ENCODE assay signal across 2 cellular contexts in the genomic region with DNA sequence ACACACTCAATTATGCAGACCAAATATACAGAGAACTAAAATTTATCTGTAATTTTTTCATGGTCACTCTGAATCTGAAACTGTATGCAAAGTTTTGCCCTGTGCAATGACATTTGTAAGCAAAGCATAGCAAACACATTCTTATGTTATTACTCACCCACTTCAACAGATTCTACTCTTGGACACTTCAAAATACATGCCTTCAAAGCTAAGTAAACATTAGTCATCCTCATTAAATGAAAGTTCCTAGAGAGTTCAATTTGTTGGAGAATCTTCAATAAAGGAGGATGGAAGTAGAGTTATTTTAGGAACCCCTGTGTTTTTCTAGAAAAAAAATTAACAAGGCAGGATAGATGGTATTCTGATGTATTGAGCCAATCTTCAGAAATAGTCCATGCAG.
TF ChIP-seq lines count a peak whose summit lies in the region.

No MANE protein-coding gene starts in this region.

TF ChIP-seq in SK-N-SH treated with all-trans-retinoic acid at 6 μM for 48 hours, 23 proteins besides CTCF, POLR2A, EP300 and RAD21 (continued from another document):
- TF ChIP-seq, protein P1, sequence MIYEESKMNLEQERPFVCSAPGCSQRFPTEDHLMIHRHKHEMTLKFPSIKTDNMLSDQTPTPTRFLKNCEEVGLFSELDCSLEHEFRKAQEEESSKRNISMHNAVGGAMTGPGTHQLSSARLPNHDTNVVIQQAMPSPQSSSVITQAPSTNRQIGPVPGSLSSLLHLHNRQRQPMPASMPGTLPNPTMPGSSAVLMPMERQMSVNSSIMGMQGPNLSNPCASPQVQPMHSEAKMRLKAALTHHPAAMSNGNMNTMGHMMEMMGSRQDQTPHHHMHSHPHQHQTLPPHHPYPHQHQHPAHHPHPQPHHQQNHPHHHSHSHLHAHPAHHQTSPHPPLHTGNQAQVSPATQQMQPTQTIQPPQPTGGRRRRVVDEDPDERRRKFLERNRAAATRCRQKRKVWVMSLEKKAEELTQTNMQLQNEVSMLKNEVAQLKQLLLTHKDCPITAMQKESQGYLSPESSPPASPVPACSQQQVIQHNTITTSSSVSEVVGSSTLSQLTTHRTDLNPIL (CRISPR knock-in tag; IDR thresholded peaks at IDR 0.05; ENCODE audit: low read depth) = peak; percentile 90
- TF ChIP-seq GLIS3 (CRISPR knock-in tag; IDR thresholded peaks at IDR 0.05) (no peak), ZNF8 (CRISPR knock-in tag; IDR thresholded peaks at IDR 0.05) (no peak)

TF ChIP-seq in HepG2, 621 proteins besides CTCF, POLR2A, EP300 and RAD21 (continued from another document and continues in another):
- TF ChIP-seq TOPORS (CRISPR knock-in tag; IDR thresholded peaks at IDR 0.05) (no peak), SKI (IDR thresholded peaks at IDR 0.05; ENCODE audit: partially characterized antibody) (peak; percentile 18), TSC22D2 (CRISPR knock-in tag; IDR thresholded peaks at IDR 0.05; ENCODE audit: borderline replicate concordance) (no peak), ZNF746 (CRISPR knock-in tag; IDR thresholded peaks at IDR 0.05) (no peak), IKZF1 (IDR thresholded peaks at IDR 0.05) (no peak), ZNF724P (CRISPR knock-in tag; IDR thresholded peaks at IDR 0.05; ENCODE audit: borderline replicate concordance) (no peak), TBL1XR1 (IDR thresholded peaks at IDR 0.05; ENCODE audit: borderline replicate concordance, low read length, partially characterized antibody) (peak; percentile 64), SIN3B (IDR thresholded peaks at IDR 0.05; ENCODE audit: low read length) (no peak), CENPBD1 (CRISPR knock-in tag; IDR thresholded peaks at IDR 0.05; ENCODE audit: borderline replicate concordance, low read depth) (no peak), PAXIP1 (CRISPR knock-in tag; conservative IDR thresholded peaks at IDR 0.05) (0 out of 2 replicates have a peak, but pooled peaks have one; percentile 20), MTF2 (CRISPR knock-in tag; IDR thresholded peaks at IDR 0.05; ENCODE audit: borderline replicate concordance) (no peak), ZBTB3 (CRISPR knock-in tag; IDR thresholded peaks at IDR 0.05; ENCODE audit: borderline replicate concordance, low read depth) (no peak), NFIC (IDR thresholded peaks at IDR 0.05; ENCODE audit: low read length) (peak; percentile 80), CREM (IDR thresholded peaks at IDR 0.05) (peak; percentile 49; the same call in 1 of the 2 replicates), CREM (CRISPR knock-in tag; IDR thresholded peaks at IDR 0.05) (no peak), JUND (CRISPR knock-in tag; IDR thresholded peaks at IDR 0.05) (peak; percentile 84), ZNF33A (CRISPR knock-in tag; IDR thresholded peaks at IDR 0.05; ENCODE audit: borderline replicate concordance) (no peak), ZNF512 (CRISPR knock-in tag; IDR thresholded peaks at IDR 0.05) (no peak), TEAD3 (CRISPR knock-in tag; optimal IDR thresholded peaks at IDR 0.05; ENCODE audit: borderline replicate concordance) (peak; percentile 64), KMT2B (CRISPR knock-in tag; IDR thresholded peaks at IDR 0.05) (no peak), KDM6A (CRISPR knock-in tag; IDR thresholded peaks at IDR 0.05; ENCODE audit: low read depth) (no peak), FOXA1 (IDR thresholded peaks at IDR 0.05) (no peak), FOXA1 (CRISPR knock-in tag; IDR thresholded peaks at IDR 0.05) (peak; percentile 63; the same call in 1 of the 2 replicates), SAP130 (CRISPR knock-in tag; IDR thresholded peaks at IDR 0.05; ENCODE audit: low read depth) (peak; percentile 62), FOXM1 (CRISPR knock-in tag; IDR thresholded peaks at IDR 0.05) (no peak), RBFOX2 (IDR thresholded peaks at IDR 0.05; ENCODE audit: low read depth, low read length) (no peak), FOSL2 (CRISPR knock-in tag; IDR thresholded peaks at IDR 0.05) (peak; percentile 80; the same call in 1 of the 2 replicates), JUNB (CRISPR knock-in tag; IDR thresholded peaks at IDR 0.05; ENCODE audit: borderline replicate concordance) (peak; percentile 93; the same call in 1 of the 2 replicates), AHDC1 (CRISPR knock-in tag; IDR thresholded peaks at IDR 0.05; ENCODE audit: borderline replicate concordance) (peak; percentile 68; the same call in 1 of the 2 replicates)
- TF ChIP-seq, protein P2, sequence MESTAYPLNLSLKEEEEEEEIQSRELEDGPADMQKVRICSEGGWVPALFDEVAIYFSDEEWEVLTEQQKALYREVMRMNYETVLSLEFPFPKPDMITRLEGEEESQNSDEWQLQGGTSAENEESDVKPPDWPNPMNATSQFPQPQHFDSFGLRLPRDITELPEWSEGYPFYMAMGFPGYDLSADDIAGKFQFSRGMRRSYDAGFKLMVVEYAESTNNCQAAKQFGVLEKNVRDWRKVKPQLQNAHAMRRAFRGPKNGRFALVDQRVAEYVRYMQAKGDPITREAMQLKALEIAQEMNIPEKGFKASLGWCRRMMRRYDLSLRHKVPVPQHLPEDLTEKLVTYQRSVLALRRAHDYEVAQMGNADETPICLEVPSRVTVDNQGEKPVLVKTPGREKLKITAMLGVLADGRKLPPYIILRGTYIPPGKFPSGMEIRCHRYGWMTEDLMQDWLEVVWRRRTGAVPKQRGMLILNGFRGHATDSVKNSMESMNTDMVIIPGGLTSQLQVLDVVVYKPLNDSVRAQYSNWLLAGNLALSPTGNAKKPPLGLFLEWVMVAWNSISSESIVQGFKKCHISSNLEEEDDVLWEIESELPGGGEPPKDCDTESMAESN (CRISPR knock-in tag; conservative IDR thresholded peaks at IDR 0.05) = no peak
- TF ChIP-seq, protein P3, sequence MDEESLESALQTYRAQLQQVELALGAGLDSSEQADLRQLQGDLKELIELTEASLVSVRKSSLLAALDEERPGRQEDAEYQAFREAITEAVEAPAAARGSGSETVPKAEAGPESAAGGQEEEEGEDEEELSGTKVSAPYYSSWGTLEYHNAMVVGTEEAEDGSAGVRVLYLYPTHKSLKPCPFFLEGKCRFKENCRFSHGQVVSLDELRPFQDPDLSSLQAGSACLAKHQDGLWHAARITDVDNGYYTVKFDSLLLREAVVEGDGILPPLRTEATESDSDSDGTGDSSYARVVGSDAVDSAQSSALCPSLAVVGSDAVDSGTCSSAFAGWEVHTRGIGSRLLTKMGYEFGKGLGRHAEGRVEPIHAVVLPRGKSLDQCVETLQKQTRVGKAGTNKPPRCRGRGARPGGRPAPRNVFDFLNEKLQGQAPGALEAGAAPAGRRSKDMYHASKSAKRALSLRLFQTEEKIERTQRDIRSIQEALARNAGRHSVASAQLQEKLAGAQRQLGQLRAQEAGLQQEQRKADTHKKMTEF (CRISPR knock-in tag; IDR thresholded peaks at IDR 0.05) = peak; percentile 48
- TF ChIP-seq, protein P4, sequence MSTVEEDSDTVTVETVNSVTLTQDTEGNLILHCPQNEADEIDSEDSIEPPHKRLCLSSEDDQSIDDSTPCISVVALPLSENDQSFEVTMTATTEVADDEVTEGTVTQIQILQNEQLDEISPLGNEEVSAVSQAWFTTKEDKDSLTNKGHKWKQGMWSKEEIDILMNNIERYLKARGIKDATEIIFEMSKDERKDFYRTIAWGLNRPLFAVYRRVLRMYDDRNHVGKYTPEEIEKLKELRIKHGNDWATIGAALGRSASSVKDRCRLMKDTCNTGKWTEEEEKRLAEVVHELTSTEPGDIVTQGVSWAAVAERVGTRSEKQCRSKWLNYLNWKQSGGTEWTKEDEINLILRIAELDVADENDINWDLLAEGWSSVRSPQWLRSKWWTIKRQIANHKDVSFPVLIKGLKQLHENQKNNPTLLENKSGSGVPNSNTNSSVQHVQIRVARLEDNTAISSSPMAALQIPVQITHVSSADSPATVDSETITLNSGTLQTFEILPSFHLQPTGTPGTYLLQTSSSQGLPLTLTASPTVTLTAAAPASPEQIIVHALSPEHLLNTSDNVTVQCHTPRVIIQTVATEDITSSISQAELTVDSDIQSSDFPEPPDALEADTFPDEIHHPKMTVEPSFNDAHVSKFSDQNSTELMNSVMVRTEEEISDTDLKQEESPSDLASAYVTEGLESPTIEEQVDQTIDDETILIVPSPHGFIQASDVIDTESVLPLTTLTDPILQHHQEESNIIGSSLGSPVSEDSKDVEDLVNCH (CRISPR knock-in tag; IDR thresholded peaks at IDR 0.05) = no peak
- TF ChIP-seq, protein P5, sequence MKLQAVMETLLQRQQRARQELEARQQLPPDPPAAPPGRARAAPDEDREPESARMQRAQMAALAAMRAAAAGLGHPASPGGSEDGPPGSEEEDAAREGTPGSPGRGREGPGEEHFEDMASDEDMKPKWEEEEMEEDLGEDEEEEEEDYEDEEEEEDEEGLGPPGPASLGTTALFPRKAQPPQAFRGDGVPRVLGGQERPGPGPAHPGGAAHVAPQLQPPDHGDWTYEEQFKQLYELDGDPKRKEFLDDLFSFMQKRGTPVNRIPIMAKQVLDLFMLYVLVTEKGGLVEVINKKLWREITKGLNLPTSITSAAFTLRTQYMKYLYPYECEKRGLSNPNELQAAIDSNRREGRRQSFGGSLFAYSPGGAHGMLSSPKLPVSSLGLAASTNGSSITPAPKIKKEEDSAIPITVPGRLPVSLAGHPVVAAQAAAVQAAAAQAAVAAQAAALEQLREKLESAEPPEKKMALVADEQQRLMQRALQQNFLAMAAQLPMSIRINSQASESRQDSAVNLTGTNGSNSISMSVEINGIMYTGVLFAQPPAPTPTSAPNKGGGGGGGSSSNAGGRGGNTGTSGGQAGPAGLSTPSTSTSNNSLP (IDR thresholded peaks at IDR 0.05; ENCODE audit: low read depth, low read length) = peak; percentile 93
